14 cellular contexts compared by ENCODE assay signal in the genomic region with DNA sequence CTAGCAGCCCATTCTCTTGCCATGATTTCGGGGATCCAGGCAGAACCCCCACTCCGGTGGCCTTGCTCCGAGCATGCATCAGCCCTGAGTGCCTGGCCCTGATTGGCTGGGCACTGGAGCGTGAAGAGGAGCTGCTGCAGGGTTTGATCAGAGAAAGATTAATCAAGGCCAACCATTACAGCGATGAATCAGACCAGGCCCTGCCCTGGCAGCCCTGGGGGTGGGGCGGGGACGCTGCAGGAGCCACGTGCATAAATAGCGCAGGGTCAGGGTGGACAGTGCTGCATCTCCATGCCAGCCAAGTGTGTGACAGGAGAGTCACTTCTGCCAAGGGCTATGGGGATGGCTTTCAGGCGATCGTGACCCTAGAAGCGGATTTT. TPM values are rescaled to one million over a fixed set of nuclear protein-coding genes. Genes with fewer than 3 reads are reported as not detected.
DNase-seq lines count a peak whose midpoint lies in the region; ATAC-seq and TF ChIP-seq lines count a peak whose summit lies in the region.
"Had no signal": no experiment of that assay in that cellular context is flagged by ENCODE, and none has a peak within 500 bp of the region (broad histone marks: within the 10 kb centered on the region; RNA-seq: fewer than 3 reads in every experiment).

No MANE protein-coding gene starts in this region.

- TF ChIP-seq CTCF in Panc1 (IDR thresholded peaks at IDR 0.05): no peak
- no peak for TF ChIP-seq CTCF in parathyroid adenoma (IDR thresholded peaks at IDR 0.05)

- BruUV-seq in Panc1 (replicated peaks; lab: Mats Ljungman, UMichigan): no TSS peak

- H3K9ac ChIP-seq in parathyroid adenoma: no peak overlapping the region

- POLR2A ChIA-PET in Panc1 (lab: Charles Lee): no interaction called here

- peak overlapping the region; percentile 39 for H3K4me2 ChIP-seq in parathyroid adenoma (ENCODE audit: low read length)

- H3K36me3 Mint-ChIP-seq in effector memory CD8-positive, alpha-beta T cell (ENCODE audit: insufficient read depth): peaks cover 7% of the 10 kb centered on the region

- peaks cover 6 to 13% of the 10 kb centered on the region in 2 donors for H3K27me3 Mint-ChIP-seq in effector memory CD8-positive, alpha-beta T cell

- peak overlapping the region in 1 of 2 donors; percentile 77 for H3K27ac Mint-ChIP-seq in effector memory CD8-positive, alpha-beta T cell
- H3K27ac Mint-ChIP-seq: dendritic cell treated with granulocyte-macrophage colony-stimulating factor and Interleukin-4, amounts not matched to agents 40 ng/mL and 50 ng/mL, for 4 days had no signal

- intact Hi-C loops in Panc1 (cut with micrococcal nuclease; ENCODE audit: unreplicated experiment): loop anchor here (5.0 kb wide), 1 partner anchor 285 kb away; no protein-coding TSS in a partner anchor

- H3K4me1 Mint-ChIP-seq in effector memory CD8-positive, alpha-beta T cell (ENCODE audit: low read depth in 2 of 2): peaks cover 13 to 21% of the 10 kb centered on the region in 2 donors

- H3K27me3 ChIP-seq in Panc1 (ENCODE audit: control insufficient read depth, insufficient read depth, low read length) (no peaks in the 10 kb centered on the region), parathyroid adenoma (ENCODE audit: control insufficient read depth, insufficient read depth, low read length) (no peaks in the 10 kb centered on the region)

- no peaks in the 10 kb centered on the region for H3K79me2 ChIP-seq in parathyroid adenoma

- peak; percentile 9 for ATAC-seq in Panc1
- no peak for ATAC-seq in HG02938 (IDR thresholded peaks at IDR 0.05; ENCODE audit: unreplicated experiment)
- no peak for ATAC-seq in GM18498 (IDR thresholded peaks at IDR 0.05; ENCODE audit: unreplicated experiment)
- ATAC-seq in effector memory CD8-positive, alpha-beta T cell (replicated peaks): no peak
- ATAC-seq: stimulated activated naive CD8-positive, alpha-beta T cell treated with anti-CD3 and anti-CD28 coated beads, Interleukin-15, Interleukin-2, amounts not matched to agents 100 U/mL and 50 U/mL, for 24 hours had no signal

- no peak overlapping the region for H3K4me3 Mint-ChIP-seq in effector memory CD8-positive, alpha-beta T cell
- H3K4me3 Mint-ChIP-seq: dendritic cell treated with granulocyte-macrophage colony-stimulating factor and Interleukin-4, amounts not matched to agents 40 ng/mL and 50 ng/mL, for 4 days had no signal

- CTCF ChIA-PET in Panc1 (lab: Charles Lee): interaction anchor here (0.6 kb wide), 1 partner anchor 110 kb away, joined by 8 read pairs; no protein-coding TSS in a partner anchor

- no peaks in the 10 kb centered on the region for H3K9me3 ChIP-seq in Panc1 (ENCODE audit: control insufficient read depth, insufficient read depth, low read depth, low read length)
- no peaks in the 10 kb centered on the region for H3K9me3 ChIP-seq in parathyroid adenoma (ENCODE audit: control insufficient read depth, low read length)

- in situ Hi-C loops in Panc1 (cut with HindIII; ENCODE audit: low pct_unique_long_range_greater_than_20kb, low sequenced_read_pairs): no loop called here

- H3K9me3 Mint-ChIP-seq in effector memory CD8-positive, alpha-beta T cell: no peaks in the 10 kb centered on the region
- H3K9me3 Mint-ChIP-seq: dendritic cell treated with granulocyte-macrophage colony-stimulating factor and Interleukin-4, amounts not matched to agents 40 ng/mL and 50 ng/mL, for 4 days had no signal

- H3K4me1 ChIP-seq in Panc1 (ENCODE audit: control insufficient read depth, insufficient read depth, low read length) (peaks cover 45% of the 10 kb centered on the region), parathyroid adenoma (no peaks in the 10 kb centered on the region)

- DNase-seq in GOT3 (lab: John Stamatoyannopoulos, UW) (peak; percentile 37), Panc1 (ENCODE audit: low read depth, low spot score) (no peak), fibroblast of gingiva (ENCODE audit: low read depth) (peak; percentile 60), SIG-M5 treated with dmso at 0.1 percent for 504 hours (lab: John Stamatoyannopoulos, UW; ENCODE audit: unreplicated experiment) (no peak)
- no peak for DNase-seq in effector memory CD8-positive, alpha-beta T cell
- DNase-seq: activated naive CD4-positive, alpha-beta T cell; H7; NCI-H1092; OCI-M1; stimulated activated naive CD8-positive, alpha-beta T cell treated with anti-CD3 and anti-CD28 coated beads, Interleukin-15, Interleukin-2, amounts not matched to agents 100 U/mL and 50 U/mL, for 24 hours had no signal

- peak overlapping the region; percentile 45; the same call in 1 of the 2 replicates for H3K27ac ChIP-seq in Panc1 (ENCODE audit: low read length)
- peak overlapping the region; percentile 51 for H3K27ac ChIP-seq in parathyroid adenoma

- H3K36me3 ChIP-seq in Panc1 (ENCODE audit: control insufficient read depth, insufficient read depth, low read length): no peaks in the 10 kb centered on the region
- H3K36me3 ChIP-seq in parathyroid adenoma (ENCODE audit: control insufficient read depth, insufficient read depth, low read length): no peaks in the 10 kb centered on the region

- H2AFZ ChIP-seq in parathyroid adenoma: peak overlapping the region; percentile 58

- no peak overlapping the region for H3K4me3 ChIP-seq in Panc1 (ENCODE audit: low read depth in 2 of 2, low read length in 2 of 2)
- no peak overlapping the region for H3K4me3 ChIP-seq in parathyroid adenoma (ENCODE audit: low read depth, low read length)

RNA-seq across cellular contexts. Expression of gene FAM131C, which starts 3.4 kb away (rescaled TPM):
- total RNA-seq in Panc1 (2021; ENCODE audit: unreplicated experiment): 3.4 TPM
- 6.9 TPM for polyA plus RNA-seq in Panc1 (2012; ENCODE audit: insufficient read length)

RNA-seq across cellular contexts. Expression of gene CLCNKB, which starts 33.3 kb away (rescaled TPM):
- not detected for total RNA-seq in Panc1 (2021; ENCODE audit: unreplicated experiment)
- polyA plus RNA-seq in Panc1 (2012; ENCODE audit: insufficient read length): not detected

RNA-seq across cellular contexts. Expression of gene CLCNKA, which starts 55.0 kb away (rescaled TPM):
- 0.57 TPM for total RNA-seq in Panc1 (2021; ENCODE audit: unreplicated experiment)
- polyA plus RNA-seq in Panc1 (2012; ENCODE audit: insufficient read length): 0.63 TPM

RNA-seq across cellular contexts. Expression of gene HSPB7, which starts 59.0 kb away (rescaled TPM):
- 0.10 TPM for total RNA-seq in Panc1 (2021; ENCODE audit: unreplicated experiment)
- polyA plus RNA-seq in Panc1 (2012; ENCODE audit: insufficient read length): 0.17 TPM

Comparison
In these comparisons a context has a peak if more than half of its experiments do, and no peak if none do; other contexts are left out.
1. DNase-seq: peak in GOT3 (single experiment) and fibroblast of gingiva (single experiment); none in Panc1 (single experiment), SIG-M5 treated with dmso at 0.1 percent for 504 hours (single experiment) and effector memory CD8-positive, alpha-beta T cell (0 of 3).